In genomic region chr3:38758557-38758956, GRCh38 we compare ENCODE assay signal across 32 cellular contexts. TPM values are rescaled to one million over a fixed set of nuclear protein-coding genes. Genes with fewer than 3 reads are reported as not detected.
"Had no signal": no experiment of that assay in that cellular context is flagged by ENCODE, and none has a peak within 500 bp of the region (broad histone marks: within the 10 kb centered on the region; RNA-seq: fewer than 3 reads in every experiment).

No MANE protein-coding gene starts in this region.

- H3K4me3 ChIP-seq: coronary artery, dorsolateral prefrontal cortex, esophagus squamous epithelium, gastrocnemius medialis, heart right ventricle, left lung, lower lobe of right lung, mucosa of descending colon had no signal

- H3K4me1 ChIP-seq: esophagus squamous epithelium, gastrocnemius medialis, heart right ventricle, left lung, lower lobe of right lung had no signal

- H3K36me3 Mint-ChIP-seq: mesothelial cell of epicardium had no signal

- H3K27me3 ChIP-seq: esophagus squamous epithelium, gastrocnemius medialis, left lung had no signal

- H3K4me1 Mint-ChIP-seq: endodermal cell, mesothelial cell of epicardium had no signal

- H3K36me3 ChIP-seq: esophagus squamous epithelium, gastrocnemius medialis, heart right ventricle, left lung, lower lobe of right lung had no signal

- DNase-seq: dermis blood vessel endothelial cell; dorsolateral prefrontal cortex; effector CD8-positive, alpha-beta T cell; effector memory CD8-positive, alpha-beta T cell; endodermal cell; esophagus squamous epithelium; foreskin fibroblast; foreskin melanocyte; gastrocnemius medialis; glutamatergic neuron; head of caudate nucleus; heart right ventricle; hippocampal formation; kidney glomerular epithelial cell; left cardiac atrium; left ventricle myocardium superior; lower lobe of right lung; mesenchymal stem cell; mucosa of descending colon had no signal

- H3K4me3 Mint-ChIP-seq: effector memory CD8-positive, alpha-beta T cell; endodermal cell; mesothelial cell of epicardium had no signal

- H3K9me3 ChIP-seq: esophagus squamous epithelium, gastrocnemius medialis, left lung, lower lobe of right lung, mucosa of descending colon had no signal

- H3K27ac Mint-ChIP-seq: effector memory CD8-positive, alpha-beta T cell; endodermal cell; mesothelial cell of epicardium had no signal

- H3K27ac ChIP-seq: coronary artery, dorsolateral prefrontal cortex, esophagus squamous epithelium, gastrocnemius medialis, heart right ventricle, left lung, lower lobe of right lung had no signal

RNA-seq across cellular contexts. Expression of gene SCN10A, which starts 57.5 kb away (rescaled TPM):
- total RNA-seq: cerebellum, dermis blood vessel endothelial cell, endodermal cell, endothelial cell of umbilical vein, epithelial cell of proximal tubule, esophagus squamous epithelium, gastrocnemius medialis, glomerular endothelial cell, left lung, lower leg skin, lower lobe of right lung, lung microvascular endothelial cell, mesenteric fat pad, mesothelial cell of epicardium, mucosa of descending colon, myocyte had no signal
- polyA plus RNA-seq: esophagus, keratinocyte had no signal
